Comparison of ENCODE assay signal across 4 cellular contexts in genomic region chr5:141188682-141189081, GRCh38. TPM values are rescaled to one million over a fixed set of nuclear protein-coding genes. Genes with fewer than 3 reads are reported as not detected.
"Had no signal": no experiment of that assay in that cellular context is flagged by ENCODE, and none has a peak within 500 bp of the region (broad histone marks: within the 10 kb centered on the region; RNA-seq: fewer than 3 reads in every experiment).

No MANE protein-coding gene starts in this region.

RNA-seq across cellular contexts. Expression of gene PCDHB9, which starts 1.7 kb away (rescaled TPM):
- total RNA-seq: naive thymus-derived CD8-positive, alpha-beta T cell had no signal
- polyA plus RNA-seq: naive thymus-derived CD4-positive, alpha-beta T cell; naive thymus-derived CD8-positive, alpha-beta T cell had no signal

RNA-seq across cellular contexts. Expression of gene PCDHB10, which starts 3.5 kb away (rescaled TPM):
- total RNA-seq: naive thymus-derived CD8-positive, alpha-beta T cell; natural killer cell treated with Interleukin-12 subunit alpha and Interleukin-12 subunit beta and Interleukin-15 and Interleukin-18, amount 100 ng/mL, for 72 hours had no signal
- polyA plus RNA-seq: naive thymus-derived CD4-positive, alpha-beta T cell; naive thymus-derived CD8-positive, alpha-beta T cell had no signal

RNA-seq across cellular contexts. Expression of gene PCDHB16, which starts 6.5 kb away (rescaled TPM):
- total RNA-seq: naive thymus-derived CD8-positive, alpha-beta T cell; natural killer cell; natural killer cell treated with Interleukin-12 subunit alpha and Interleukin-12 subunit beta and Interleukin-15 and Interleukin-18, amount 100 ng/mL, for 72 hours had no signal
- polyA plus RNA-seq: naive thymus-derived CD4-positive, alpha-beta T cell; naive thymus-derived CD8-positive, alpha-beta T cell had no signal

RNA-seq across cellular contexts. Expression of gene PCDHB11, which starts 10.7 kb away (rescaled TPM):
- total RNA-seq: naive thymus-derived CD4-positive, alpha-beta T cell; naive thymus-derived CD8-positive, alpha-beta T cell; natural killer cell; natural killer cell treated with Interleukin-12 subunit alpha and Interleukin-12 subunit beta and Interleukin-15 and Interleukin-18, amount 100 ng/mL, for 72 hours had no signal
- polyA plus RNA-seq: naive thymus-derived CD4-positive, alpha-beta T cell; naive thymus-derived CD8-positive, alpha-beta T cell had no signal

RNA-seq across cellular contexts. Expression of gene PCDHB8, which starts 11.1 kb away (rescaled TPM):
- total RNA-seq: naive thymus-derived CD4-positive, alpha-beta T cell; naive thymus-derived CD8-positive, alpha-beta T cell; natural killer cell; natural killer cell treated with Interleukin-12 subunit alpha and Interleukin-12 subunit beta and Interleukin-15 and Interleukin-18, amount 100 ng/mL, for 72 hours had no signal
- polyA plus RNA-seq: naive thymus-derived CD4-positive, alpha-beta T cell; naive thymus-derived CD8-positive, alpha-beta T cell had no signal
